In genomic region chr6:22145823-22146379, GRCh38 we compare ENCODE assay signal across 8 cellular contexts.
A peak's percentile ranks its signal among the peaks of the same experiment; 100 is the strongest.
DNase-seq lines count a peak whose midpoint lies in the region; ATAC-seq and TF ChIP-seq lines count a peak whose summit lies in the region.

No MANE protein-coding gene starts in this region.

- ATAC-seq in GM18867 (IDR thresholded peaks at IDR 0.05; ENCODE audit: unreplicated experiment), result no peak
- ATAC-seq in GM19452 (IDR thresholded peaks at IDR 0.05; ENCODE audit: unreplicated experiment), result no peak

- peak; percentile 5 for DNase-seq in SIG-M5 treated with dmso at 0.1 percent for 504 hours (lab: John Stamatoyannopoulos, UW; ENCODE audit: unreplicated experiment)
- DNase-seq in SIG-M5 (lab: John Stamatoyannopoulos, UW), result no peak
- peak; percentile 66 for DNase-seq in RPMI7951 (ENCODE audit: low read depth)
- peak; percentile 69 for DNase-seq in fibroblast of mammary gland (ENCODE audit: low read depth)
- peak; percentile 37 for DNase-seq in non-pigmented ciliary epithelial cell (ENCODE audit: low read depth)
- DNase-seq in stimulated activated naive CD4-positive, alpha-beta T cell treated with Interleukin-2 at 50 U/mL for 16 hours (lab: John Stamatoyannopoulos, UW), result no peak

- H3K4me3 ChIP-seq in fibroblast of mammary gland (ENCODE audit: control insufficient read depth, low read depth, low read length), result no peak overlapping the region

- TF ChIP-seq CTCF in fibroblast of mammary gland (conservative IDR thresholded peaks at IDR 0.05; ENCODE audit: control insufficient read depth, insufficient read depth, low read depth, low read length), result peak; percentile 23

Comparison
In these comparisons a context has a peak if more than half of its experiments do, and no peak if none do; other contexts are left out.
1. DNase-seq: peak in SIG-M5 treated with dmso at 0.1 percent for 504 hours (single experiment), RPMI7951 (single experiment), fibroblast of mammary gland (single experiment) and non-pigmented ciliary epithelial cell (single experiment); none in SIG-M5 (single experiment) and stimulated activated naive CD4-positive, alpha-beta T cell treated with Interleukin-2 at 50 U/mL for 16 hours (single experiment).